Comparison of ENCODE assay signal across 19 cellular contexts in genomic region chr9:125406812-125407087, GRCh38.
DNase-seq lines count a peak whose midpoint lies in the region; ATAC-seq, FAIRE-seq and TF ChIP-seq lines count a peak whose summit lies in the region.
"Had no signal": no experiment of that assay in that cellular context is flagged by ENCODE, and none has a peak within 500 bp of the region (broad histone marks: within the 10 kb centered on the region; RNA-seq: fewer than 3 reads in every experiment).

No MANE protein-coding gene starts in this region.

- no TSS peak for BruUV-seq in HepG2 (replicated peaks; lab: Mats Ljungman, UMichigan)

- H3K9me3 Mint-ChIP-seq in nephron progenitor cell = no peaks in the 10 kb centered on the region
- H3K9me3 Mint-ChIP-seq: GM23338 had no signal

- H3K36me3 ChIP-seq in HepG2 (replicated peaks in 1 of 2; ENCODE audit: control insufficient read depth in 1 of 2, insufficient read depth in 2 of 2, low read length in 2 of 2) = no peaks in the 10 kb centered on the region
- H3K36me3 ChIP-seq in right lobe of liver = no peaks in the 10 kb centered on the region
- no peaks in the 10 kb centered on the region for H3K36me3 ChIP-seq in colonic mucosa

- no peak overlapping the region for H3K27ac Mint-ChIP-seq in nephron progenitor cell
- H3K27ac Mint-ChIP-seq: GM23338 had no signal

- no peaks in the 10 kb centered on the region for H3K36me3 Mint-ChIP-seq in nephron progenitor cell (ENCODE audit: low read depth)

- peak overlapping the region; percentile 98 for H3K4me2 ChIP-seq in HepG2 (ENCODE audit: low read depth, low read length)
- H3K4me2 ChIP-seq: GM23338, KMS-11 had no signal

- TF ChIP-seq CTCF in HepG2 (CRISPR knock-in tag; IDR thresholded peaks at IDR 0.05) (no peak), right lobe of liver (IDR thresholded peaks at IDR 0.05) (no peak), nephron progenitor cell (IDR thresholded peaks at IDR 0.05) (no peak), colonic mucosa (IDR thresholded peaks at IDR 0.05) (no peak)

- in situ Hi-C loops in HepG2 (cut with HindIII; ENCODE audit: extremely low pct_ligation_motif_present, low pct_unique_long_range_greater_than_20kb) = loop anchor here (5.0 to 10.0 kb wide), 3 partner anchors 226 to 988 kb away; no protein-coding TSS in a partner anchor

- CTCF ChIA-PET in HepG2 (lab: Yijun Ruan, JAX; ENCODE audit: low intra/inter-chr PET ratio, low total read pairs) = no interaction called here

- no peak for TF ChIP-seq EP300 in HepG2 (IDR thresholded peaks at IDR 0.05; ENCODE audit: low read depth in 2 of 2, low read length in 2 of 2)
- TF ChIP-seq EP300 in HepG2 (CRISPR knock-in tag; IDR thresholded peaks at IDR 0.05; ENCODE audit: borderline replicate concordance) = no peak

- H3K9me3 ChIP-seq in HepG2 (ENCODE audit: low read length) (no peaks in the 10 kb centered on the region), right lobe of liver (no peaks in the 10 kb centered on the region), colonic mucosa (no peaks in the 10 kb centered on the region)

- H3K9ac ChIP-seq in HepG2 (ENCODE audit: insufficient read depth, low read depth, low read length) = no peak overlapping the region
- H3K9ac ChIP-seq in colonic mucosa (ENCODE audit: low read depth in 2 of 2, low read length in 2 of 2) = no peak overlapping the region
- H3K9ac ChIP-seq: KMS-11 had no signal

- TF ChIP-seq RAD21 in HepG2 (CRISPR knock-in tag; IDR thresholded peaks at IDR 0.05) = no peak

- H3K79me2 ChIP-seq in HepG2 (ENCODE audit: insufficient read depth, low read length) = no peaks in the 10 kb centered on the region

- intact Hi-C loops in HepG2 (cut with micrococcal nuclease; ENCODE audit: unreplicated experiment) = loop anchor here (5.0 kb wide), 1 partner anchor 141 kb away; no protein-coding TSS in a partner anchor
- intact Hi-C loops in right lobe of liver (cut with DNase I) = no loop called here
- intact Hi-C loops in colonic mucosa (cut with DNase I) = loop anchor here (10.0 kb wide), 2 partner anchors 228 to 988 kb away; no protein-coding TSS in a partner anchor

- H3K4me3 ChIP-seq in HepG2 (replicated peaks in 1 of 3; ENCODE audit: insufficient read depth in 1 of 3, low read depth in 2 of 3, low read length in 3 of 3) (peak overlapping the region in 1 of 3 experiments; percentile 78; a peak in 2 of 6 replicates), right lobe of liver (no peak overlapping the region), colonic mucosa (no peak overlapping the region)
- H3K4me3 ChIP-seq: GM23338 had no signal

- H2AFZ ChIP-seq in HepG2 (ENCODE audit: low read length) = no peak overlapping the region

- no peak for DNase-seq in HepG2 (ENCODE audit: low spot score)
- DNase-seq in right lobe of liver = no peak
- DNase-seq in epidermal melanocyte (ENCODE audit: insufficient read length, low spot score) = peak; percentile 9
- DNase-seq in nephron progenitor cell = no peak
- DNase-seq in colonic mucosa = no peak
- DNase-seq in HPDE6-E6E7 (ENCODE audit: extremely low spot score) = no peak
- no peak for DNase-seq in T1000 (lab: John Stamatoyannopoulos, UW)
- DNase-seq in NCI-H2081 treated with DMSO at 0.1 percent for 48 hours (lab: John Stamatoyannopoulos, UW) = no peak
- DNase-seq: GDM1, MM.1S, NCI-H1105 treated with DMSO at 0.1 percent for 48 hours, NCI-H187, SHP77 treated with DMSO at 0.1 percent for 48 hours had no signal

- WGBS in HepG2 (ENCODE audit: low lambda C conversion rate) = 92% methylated on average over 2 of the region's 13 CpGs
- WGBS in right lobe of liver (ENCODE audit: insufficient coverage, low coverage, low lambda C conversion rate, missing lambda C conversion rate) = 96% methylated on average over 6 of the region's 13 CpGs

- no peak overlapping the region for H3K27ac ChIP-seq in HepG2 (ENCODE audit: extremely low read length, insufficient read depth, low read length)
- no peak overlapping the region for H3K27ac ChIP-seq in right lobe of liver
- H3K27ac ChIP-seq in colonic mucosa = no peak overlapping the region
- H3K27ac ChIP-seq: HL-60, KMS-11 had no signal

- peaks cover 26% of the 10 kb centered on the region for H3K4me1 Mint-ChIP-seq in nephron progenitor cell

- peak overlapping the region; percentile 26 for H3K4me3 Mint-ChIP-seq in nephron progenitor cell

- H3K4me1 ChIP-seq in HepG2 (ENCODE audit: insufficient read depth, low read length) (peaks cover 52% of the 10 kb centered on the region), right lobe of liver (peaks cover 0 to 11% (median 0%) of the 10 kb centered on the region in 4 donors), colonic mucosa (peaks cover 5% of the 10 kb centered on the region)

- H3K27me3 ChIP-seq in HepG2 (ENCODE audit: control insufficient read depth in 1 of 2, insufficient read depth in 2 of 2, low read length in 2 of 2) (peaks cover 0 to 31% of the 10 kb centered on the region in 2 experiments; a peak in 4 of 5 replicates), right lobe of liver (no peaks in the 10 kb centered on the region), colonic mucosa (no peaks in the 10 kb centered on the region)

- H3K27me3 Mint-ChIP-seq in nephron progenitor cell (ENCODE audit: low read depth, poor library complexity) = peaks cover 23% of the 10 kb centered on the region

- TF ChIP-seq POLR2A in HepG2 (IDR thresholded peaks at IDR 0.05; ENCODE audit: insufficient read depth in 1 of 2, low read depth in 2 of 2, low read length in 2 of 2) (no peak), right lobe of liver (IDR thresholded peaks at IDR 0.05) (no peak)

- ATAC-seq in HepG2 = no peak
- no peak for ATAC-seq in right lobe of liver

- FAIRE-seq in HepG2 (lab: Jason Lieb, UNC) = no peak
- FAIRE-seq: A204.1, D721Med, GM12892 had no signal

- no peaks in the 10 kb centered on the region for H4K20me1 ChIP-seq in HepG2 (ENCODE audit: insufficient read depth, low read length)

- POLR2A ChIA-PET in HepG2 (lab: Yijun Ruan, JAX) = no interaction called here

TF ChIP-seq in HepG2, 621 proteins besides CTCF, POLR2A, EP300 and RAD21 (continues in another document):
- peak; percentile 52; the same call in 1 of the 2 replicates for TF ChIP-seq ZNF839 (CRISPR knock-in tag; IDR thresholded peaks at IDR 0.05; ENCODE audit: borderline replicate concordance)
- no peak for TF ChIP-seq TFAP4 (IDR thresholded peaks at IDR 0.05; ENCODE audit: borderline replicate concordance, low read depth)
- TF ChIP-seq LCORL (IDR thresholded peaks at IDR 0.05) = no peak
- TF ChIP-seq LCORL (CRISPR knock-in tag; IDR thresholded peaks at IDR 0.05) = no peak
- TF ChIP-seq ERF (CRISPR knock-in tag; IDR thresholded peaks at IDR 0.05) = no peak
- TF ChIP-seq NFRKB (IDR thresholded peaks at IDR 0.05) = no peak
- peak; percentile 12; the same call in 1 of the 2 replicates for TF ChIP-seq ZBTB26 (CRISPR knock-in tag; IDR thresholded peaks at IDR 0.05; ENCODE audit: borderline replicate concordance)
- TF ChIP-seq ZNF275 (CRISPR knock-in tag; IDR thresholded peaks at IDR 0.05; ENCODE audit: borderline replicate concordance) = no peak
- no peak for TF ChIP-seq ZNF530 (CRISPR knock-in tag; IDR thresholded peaks at IDR 0.05; ENCODE audit: low read depth)
- TF ChIP-seq KDM5A (IDR thresholded peaks at IDR 0.05; ENCODE audit: borderline replicate concordance, low read length) = no peak
- no peak for TF ChIP-seq EZH2 (conservative IDR thresholded peaks at IDR 0.05; ENCODE audit: low read depth, low read length)
- TF ChIP-seq ZNF790 (CRISPR knock-in tag; IDR thresholded peaks at IDR 0.05; ENCODE audit: borderline replicate concordance) = no peak
- TF ChIP-seq ZNF615 (CRISPR knock-in tag; IDR thresholded peaks at IDR 0.05; ENCODE audit: borderline replicate concordance) = no peak
- no peak for TF ChIP-seq ZNF17 (CRISPR knock-in tag; IDR thresholded peaks at IDR 0.05)
- TF ChIP-seq ZNF670 (CRISPR knock-in tag; IDR thresholded peaks at IDR 0.05; ENCODE audit: borderline replicate concordance) = no peak
- TF ChIP-seq GMEB2 (CRISPR knock-in tag; IDR thresholded peaks at IDR 0.05; ENCODE audit: low read depth) = no peak
- no peak for TF ChIP-seq KLF12 (CRISPR knock-in tag; IDR thresholded peaks at IDR 0.05; ENCODE audit: borderline replicate concordance)

Comparison
In these comparisons a context has a peak if more than half of its experiments do, and no peak if none do; other contexts are left out.
1. intact Hi-C loops: an anchor here in HepG2 (5.0 kb wide) and colonic mucosa (10.0 kb wide); none called in right lobe of liver.